Comparison of ENCODE assay signal across 27 cellular contexts in the genomic region with DNA sequence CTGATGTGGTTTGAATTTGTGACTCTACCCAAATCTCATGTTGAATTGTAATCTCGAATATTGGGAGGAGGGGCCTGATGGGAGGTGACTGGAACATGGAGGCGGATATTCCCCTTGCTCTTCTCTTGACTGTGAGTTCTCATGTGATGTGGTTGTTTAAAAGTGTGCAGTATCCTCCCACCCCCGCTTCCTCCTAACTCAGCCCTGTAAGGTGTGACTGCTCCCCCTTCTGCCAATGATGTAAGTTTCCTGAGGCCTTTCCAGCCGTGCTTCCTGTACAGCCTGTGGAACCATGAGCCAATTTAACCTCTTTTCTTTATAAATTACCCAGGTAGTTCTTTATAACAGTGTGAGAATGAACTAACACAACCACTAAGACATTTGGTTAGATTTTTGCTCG.
"Had no signal": no experiment of that assay in that cellular context is flagged by ENCODE, and none has a peak within 500 bp of the region (broad histone marks: within the 10 kb centered on the region; RNA-seq: fewer than 3 reads in every experiment).

No MANE protein-coding gene starts in this region.

- ATAC-seq: gastroesophageal sphincter; heart left ventricle; left colon; mucosa of descending colon; right lobe of liver; stimulated activated effector memory CD8-positive, alpha-beta T cell treated with anti-CD3 and anti-CD28 coated beads, Interleukin-12 subunit alpha, Interleukin-12 subunit beta, amount 100 ng/mL, for 72 hours; stimulated activated naive CD8-positive, alpha-beta T cell treated with anti-CD3 and anti-CD28 coated beads, Interleukin-15, amount 100 ng/mL, for 72 hours had no signal

- FAIRE-seq: small intestine had no signal

- DNase-seq: activated CD4-positive, alpha-beta memory T cell treated with anti-CD3 and anti-CD28 coated beads for 36 hours; activated CD4-positive, alpha-beta T cell treated with anti-CD3 and anti-CD28 coated beads for 4 hours; activated CD4-positive, CD25-positive, alpha-beta regulatory T cell; activated effector memory CD4-positive, alpha-beta T cell treated with Interleukin-2 at 50 U/mL for 16 hours; activated naive CD4-positive, alpha-beta T cell treated with anti-CD3 and anti-CD28 coated beads, Interleukin-2, amount 10 ng/mL, durations not matched to agents 7 days and 5 days; activated T-cell treated with anti-CD3 and anti-CD28 coated beads, Interleukin-2, amount 50 U/mL, for 48 hours; amygdala; cerebellar nuclear complex; esophagus squamous epithelium; heart left ventricle; islet precursor cell; left colon; mesenchymal stem cell; mucosa of descending colon; nephron progenitor cell; occipital lobe; posterior cingulate gyrus; right lobe of liver; small intestine; stimulated activated CD4-positive, alpha-beta T cell treated with anti-CD3 and anti-CD28 coated beads, Interleukin-2, amount 100 ng/mL, for 24 hours; stimulated activated naive CD8-positive, alpha-beta T cell treated with anti-CD3 and anti-CD28 coated beads, Interleukin-15, amount 100 ng/mL, for 72 hours; uterus had no signal

- H3K9me3 ChIP-seq: esophagus squamous epithelium, gastroesophageal sphincter, heart left ventricle, mucosa of descending colon, right lobe of liver, suprapubic skin, tibial nerve, uterus had no signal

- H3K4me1 Mint-ChIP-seq: activated naive CD4-positive, alpha-beta T cell treated with anti-CD3 and anti-CD28 coated beads, Interleukin-2, amount 10 ng/mL, durations not matched to agents 7 days and 5 days; nephron progenitor cell; stimulated activated effector memory CD8-positive, alpha-beta T cell treated with anti-CD3 and anti-CD28 coated beads, Interleukin-12 subunit alpha, Interleukin-12 subunit beta, amount 100 ng/mL, for 72 hours; stimulated activated naive CD8-positive, alpha-beta T cell treated with anti-CD3 and anti-CD28 coated beads, Interleukin-15, amount 100 ng/mL, for 72 hours had no signal

- H3K36me3 ChIP-seq: esophagus squamous epithelium, gastroesophageal sphincter, heart left ventricle, right lobe of liver, suprapubic skin, tibial nerve, uterus had no signal

- H3K4me1 ChIP-seq: gastroesophageal sphincter, heart left ventricle, right lobe of liver, suprapubic skin, tibial nerve, uterus had no signal

- H3K4me3 Mint-ChIP-seq: activated CD4-positive, alpha-beta memory T cell treated with anti-CD3 and anti-CD28 coated beads for 36 hours; activated naive CD4-positive, alpha-beta T cell treated with anti-CD3 and anti-CD28 coated beads, Interleukin-2, amount 10 ng/mL, durations not matched to agents 7 days and 5 days; nephron progenitor cell; stimulated activated effector memory CD8-positive, alpha-beta T cell treated with anti-CD3 and anti-CD28 coated beads, Interleukin-12 subunit alpha, Interleukin-12 subunit beta, amount 100 ng/mL, for 72 hours; stimulated activated naive CD8-positive, alpha-beta T cell treated with anti-CD3 and anti-CD28 coated beads, Interleukin-15, amount 100 ng/mL, for 72 hours had no signal

- H3K27ac Mint-ChIP-seq: activated CD4-positive, alpha-beta memory T cell treated with anti-CD3 and anti-CD28 coated beads for 36 hours; activated naive CD4-positive, alpha-beta T cell treated with anti-CD3 and anti-CD28 coated beads, Interleukin-2, amount 10 ng/mL, durations not matched to agents 7 days and 5 days; nephron progenitor cell; stimulated activated effector memory CD8-positive, alpha-beta T cell treated with anti-CD3 and anti-CD28 coated beads, Interleukin-12 subunit alpha, Interleukin-12 subunit beta, amount 100 ng/mL, for 72 hours; stimulated activated naive CD8-positive, alpha-beta T cell treated with anti-CD3 and anti-CD28 coated beads, Interleukin-15, amount 100 ng/mL, for 72 hours had no signal

- H3K4me3 ChIP-seq: coronary artery, esophagus squamous epithelium, gastroesophageal sphincter, heart left ventricle, mucosa of descending colon, right lobe of liver, suprapubic skin, tibial nerve, uterus had no signal

- H3K27me3 ChIP-seq: esophagus squamous epithelium, gastroesophageal sphincter, heart left ventricle, right lobe of liver, suprapubic skin, tibial nerve, uterus had no signal

- H3K36me3 Mint-ChIP-seq: activated CD4-positive, alpha-beta memory T cell treated with anti-CD3 and anti-CD28 coated beads for 36 hours; activated naive CD4-positive, alpha-beta T cell treated with anti-CD3 and anti-CD28 coated beads, Interleukin-2, amount 10 ng/mL, durations not matched to agents 7 days and 5 days; stimulated activated effector memory CD8-positive, alpha-beta T cell treated with anti-CD3 and anti-CD28 coated beads, Interleukin-12 subunit alpha, Interleukin-12 subunit beta, amount 100 ng/mL, for 72 hours had no signal

- H3K27ac ChIP-seq: coronary artery, esophagus squamous epithelium, gastroesophageal sphincter, heart left ventricle, right lobe of liver, suprapubic skin, tibial nerve, uterus had no signal

- H3K27me3 Mint-ChIP-seq: activated CD4-positive, alpha-beta memory T cell treated with anti-CD3 and anti-CD28 coated beads for 36 hours; activated naive CD4-positive, alpha-beta T cell treated with anti-CD3 and anti-CD28 coated beads, Interleukin-2, amount 10 ng/mL, durations not matched to agents 7 days and 5 days; stimulated activated naive CD8-positive, alpha-beta T cell treated with anti-CD3 and anti-CD28 coated beads, Interleukin-15, amount 100 ng/mL, for 72 hours had no signal

- H3K9me3 Mint-ChIP-seq: activated naive CD4-positive, alpha-beta T cell treated with anti-CD3 and anti-CD28 coated beads, Interleukin-2, amount 10 ng/mL, durations not matched to agents 7 days and 5 days; nephron progenitor cell had no signal
